In genomic region chr12:2057041-2057792, GRCh38 we compare ENCODE assay signal across 8 cellular contexts. TPM values are rescaled to one million over a fixed set of nuclear protein-coding genes. Genes with fewer than 3 reads are reported as not detected.
DNase-seq lines count a peak whose midpoint lies in the region; ATAC-seq, FAIRE-seq and TF ChIP-seq lines count a peak whose summit lies in the region.

No MANE protein-coding gene starts in this region.

- TF ChIP-seq CTCF in D721Med (IDR thresholded peaks at IDR 0.05; ENCODE audit: insufficient read depth, missing control alignments): peak; percentile 94
- TF ChIP-seq CTCF in colonic mucosa (IDR thresholded peaks at IDR 0.05): peak; percentile 80
- TF ChIP-seq CTCF in right lobe of liver (IDR thresholded peaks at IDR 0.05): peak; percentile 55 to 68 (median 62)

- H3K27ac ChIP-seq in colonic mucosa (no peak overlapping the region), right lobe of liver (no peak overlapping the region)

- H3K9ac ChIP-seq in colonic mucosa (ENCODE audit: low read depth in 2 of 2, low read length in 2 of 2): no peak overlapping the region

- intact Hi-C loops in colonic mucosa (cut with DNase I) (loop anchor here (2.0 to 10.0 kb wide), 2 partner anchors 228 to 528 kb away; no protein-coding TSS in a partner anchor), right lobe of liver (cut with DNase I) (loop anchor here in 1 of 2 donors (10.0 kb wide), 1 partner anchor 238 kb away; no protein-coding TSS in a partner anchor)

- DNase-seq in D721Med (ENCODE audit: insufficient read length, low spot score) (peak; percentile 54), HuH-7 (ENCODE audit: low spot score) (peak; percentile 65), RKO (ENCODE audit: low spot score) (peak; percentile 22), colonic mucosa (peak; percentile 68), right lobe of liver (peak in 1 of 3 donors; percentile 66), superior temporal gyrus (ENCODE audit: extremely low spot score) (peak; percentile 51)

- 19% methylated on average over 10 of the region's 21 CpGs for WGBS in right lobe of liver (ENCODE audit: insufficient coverage, low coverage, low lambda C conversion rate, missing lambda C conversion rate)

- H3K27me3 ChIP-seq in colonic mucosa (peaks cover 24% of the 10 kb centered on the region), right lobe of liver (peaks cover 0 to under 1% of the 10 kb centered on the region in 2 donors)

- FAIRE-seq in D721Med (lab: Jason Lieb, UNC): peak; percentile 61

- H3K36me3 ChIP-seq in colonic mucosa (no peaks in the 10 kb centered on the region), right lobe of liver (no peaks in the 10 kb centered on the region)

- H3K4me1 ChIP-seq in colonic mucosa: no peaks in the 10 kb centered on the region
- H3K4me1 ChIP-seq in right lobe of liver: peaks cover 0 to 8% (median 0%) of the 10 kb centered on the region in 4 donors

- TF ChIP-seq POLR2A in right lobe of liver (IDR thresholded peaks at IDR 0.05): no peak

- H3K4me3 ChIP-seq in colonic mucosa (no peak overlapping the region), right lobe of liver (no peak overlapping the region)

- ATAC-seq in right lobe of liver: peak; percentile 23 to 59 (median 42)
- no peak for ATAC-seq in GM18870 (IDR thresholded peaks at IDR 0.05; ENCODE audit: unreplicated experiment)
- ATAC-seq in HG03378 (IDR thresholded peaks at IDR 0.05; ENCODE audit: unreplicated experiment): no peak

- H3K9me3 ChIP-seq in colonic mucosa: no peaks in the 10 kb centered on the region
- H3K9me3 ChIP-seq in right lobe of liver: no peaks in the 10 kb centered on the region

RNA-seq across cellular contexts. Expression of gene CACNA1C, which starts 4.4 kb away (rescaled TPM):
- total RNA-seq in colonic mucosa (10 to 100 TPM in 1 of 2 donors, under 1 TPM in 1; 0.84 to 10.2 TPM), right lobe of liver (1 to 10 TPM in 1 of 6 experiments, under 1 TPM in 5; 0.18 to 1.0 (median 0.57) TPM)

RNA-seq across cellular contexts. Expression of gene DCP1B, which starts 53.0 kb away (rescaled TPM):
- total RNA-seq in colonic mucosa: 10 to 100 TPM in 1 of 2 donors, 1 to 10 TPM in 1; 9.6 to 10.8 TPM
- 1 to 10 TPM; 4.1 to 7.6 (median 6.0) TPM for total RNA-seq in right lobe of liver

Comparison
In these comparisons a context has a peak if more than half of its experiments do, and no peak if none do; other contexts are left out.
1. ATAC-seq: peak in right lobe of liver (4 of 4); none in GM18870 (single experiment) and HG03378 (single experiment).
2. Peak in every context shown above with its lines, with median percentiles within 50 percentile points of each other: CTCF ChIP-seq.